10 cellular contexts compared by ENCODE assay signal in the genomic region with DNA sequence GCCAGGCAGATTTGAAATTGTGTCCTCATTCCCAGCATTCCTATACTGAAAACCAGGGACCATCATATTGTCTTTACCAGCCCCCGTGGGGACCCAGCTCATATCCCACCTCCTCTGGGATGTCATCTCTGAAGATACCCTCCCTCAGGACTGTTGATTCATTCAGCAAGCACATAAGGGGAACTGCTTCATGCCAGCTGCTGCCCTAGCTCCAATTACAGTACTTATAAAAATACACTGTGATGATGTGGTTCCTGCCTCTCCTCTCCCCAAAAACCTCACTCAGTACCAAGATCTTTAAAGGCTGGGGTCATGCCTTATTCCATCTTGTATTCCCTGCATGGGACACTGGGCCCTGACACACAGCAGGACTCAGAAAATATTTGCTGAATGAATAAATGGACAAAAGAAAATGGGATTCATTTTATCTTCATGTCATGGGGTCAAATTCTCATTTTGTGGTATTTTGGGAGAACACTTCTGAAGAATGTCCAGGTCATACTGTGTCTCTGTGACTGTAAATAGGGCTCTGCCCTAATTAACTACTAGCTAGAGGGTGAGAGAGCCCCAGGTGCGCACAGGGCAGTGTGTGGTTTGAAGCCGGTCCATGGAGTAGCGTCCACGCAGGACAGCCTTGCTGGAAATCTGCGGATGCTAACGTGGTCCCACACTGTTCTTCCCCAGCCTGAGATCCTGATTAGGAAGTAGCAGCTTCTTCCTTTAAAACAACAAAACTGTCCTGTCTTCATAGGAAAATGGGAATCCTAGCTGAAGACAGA. TPM values are rescaled to one million over a fixed set of nuclear protein-coding genes. Genes with fewer than 3 reads are reported as not detected.
A peak's percentile ranks its signal among the peaks of the same experiment; 100 is the strongest.
DNase-seq lines count a peak whose midpoint lies in the region; ATAC-seq and TF ChIP-seq lines count a peak whose summit lies in the region.
"Had no signal": no experiment of that assay in that cellular context is flagged by ENCODE, and none has a peak within 500 bp of the region (broad histone marks: within the 10 kb centered on the region; RNA-seq: fewer than 3 reads in every experiment).

No MANE protein-coding gene starts in this region.

- intact Hi-C loops in dorsolateral prefrontal cortex (cut with DNase I): no loop called here

- DNase-seq in activated T-cell treated with anti-CD3 and anti-CD28 coated beads, Interleukin-2, amount 50 U/mL, for 72 hours: no peak
- DNase-seq in activated T-cell treated with anti-CD3 and anti-CD28 coated beads for 4 hours: no peak
- peak; percentile 21 for DNase-seq in NCI-H69 (lab: John Stamatoyannopoulos, UW)
- DNase-seq in fibroblast of gingiva (ENCODE audit: low read depth): peak; percentile 13
- no peak for DNase-seq in NCI-H345 (lab: John Stamatoyannopoulos, UW)
- DNase-seq in dorsolateral prefrontal cortex: no peak
- DNase-seq in NCI-H2227 (lab: John Stamatoyannopoulos, UW; ENCODE audit: unreplicated experiment): no peak
- DNase-seq: activated T-cell treated with anti-CD3 and anti-CD28 coated beads, Interleukin-2, amount 50 U/mL, for 48 hours; NCI-H226 had no signal

- no peak for TF ChIP-seq CTCF in dorsolateral prefrontal cortex (IDR thresholded peaks at IDR 0.05 in 54 of 56, conservative IDR thresholded peaks at IDR 0.05 in 2 of 56; ENCODE audit: low read depth in 1 of 56, partially characterized antibody in 56 of 56)

- H3K27me3 ChIP-seq in skeletal muscle satellite cell (ENCODE audit: control insufficient read depth, insufficient read depth, low read length) (no peaks in the 10 kb centered on the region), dorsolateral prefrontal cortex (no peaks in the 10 kb centered on the region)

- peaks cover 61% of the 10 kb centered on the region for H3K4me1 Mint-ChIP-seq in activated T-cell treated with anti-CD3 and anti-CD28 coated beads, Interleukin-2, amount 50 U/mL, for 72 hours (ENCODE audit: low read depth)

- peaks cover 43% of the 10 kb centered on the region for H3K4me1 ChIP-seq in skeletal muscle satellite cell (ENCODE audit: control insufficient read depth, insufficient read depth, low read length)

- peak overlapping the region; percentile 87 for H3K27ac Mint-ChIP-seq in activated T-cell treated with anti-CD3 and anti-CD28 coated beads, Interleukin-2, amount 50 U/mL, for 72 hours

- no peaks in the 10 kb centered on the region for H3K9me3 ChIP-seq in skeletal muscle satellite cell (replicated peaks; ENCODE audit: low read length)

- peak overlapping the region; percentile 10 for H3K4me2 ChIP-seq in skeletal muscle satellite cell (ENCODE audit: low read length)

- ATAC-seq in activated T-cell treated with anti-CD3 and anti-CD28 coated beads, Interleukin-2, amount 50 U/mL, for 72 hours (replicated peaks in 1 of 2): no peak

- H3K9ac ChIP-seq in skeletal muscle satellite cell (ENCODE audit: low read depth, low read length): peak overlapping the region; percentile 3

- peaks cover 2 to 18% of the 10 kb centered on the region in 2 donors for H3K36me3 Mint-ChIP-seq in activated T-cell treated with anti-CD3 and anti-CD28 coated beads, Interleukin-2, amount 50 U/mL, for 72 hours (ENCODE audit: insufficient read depth in 2 of 2)

- H3K4me3 Mint-ChIP-seq in activated T-cell treated with anti-CD3 and anti-CD28 coated beads, Interleukin-2, amount 50 U/mL, for 72 hours: peak overlapping the region in 1 of 2 donors; percentile 32

- H3K9me3 Mint-ChIP-seq in activated T-cell treated with anti-CD3 and anti-CD28 coated beads, Interleukin-2, amount 50 U/mL, for 72 hours: no peaks in the 10 kb centered on the region

- H3K27me3 Mint-ChIP-seq in activated T-cell treated with anti-CD3 and anti-CD28 coated beads, Interleukin-2, amount 50 U/mL, for 72 hours (ENCODE audit: low read depth): no peaks in the 10 kb centered on the region

- H3K27ac ChIP-seq in dorsolateral prefrontal cortex: peak overlapping the region in 2 of 59 donors; percentile 17 to 52

- H3K36me3 ChIP-seq in skeletal muscle satellite cell (ENCODE audit: insufficient read depth, low read length): peaks cover 72% of the 10 kb centered on the region

- peak overlapping the region; percentile 7 for H3K4me3 ChIP-seq in skeletal muscle satellite cell (ENCODE audit: low read length)
- H3K4me3 ChIP-seq in dorsolateral prefrontal cortex: no peak overlapping the region

RNA-seq across cellular contexts. Expression of a gene that starts 7.2 kb away (rescaled TPM):
- 10 to 100 TPM; 64.9 to 88.0 TPM for total RNA-seq in activated T-cell treated with anti-CD3 and anti-CD28 coated beads, Interleukin-2, amount 50 U/mL, for 72 hours
- 192 and 243 TPM in 2 replicates for total RNA-seq in skeletal muscle satellite cell (2012; rRNA removed)
- 10 to 100 TPM; 28.2 to 58.5 (median 38.6) TPM for total RNA-seq in dorsolateral prefrontal cortex

RNA-seq across cellular contexts. Expression of a gene that starts 29.0 kb away (rescaled TPM):
- 10 to 100 TPM; 12.9 to 17.9 TPM for total RNA-seq in activated T-cell treated with anti-CD3 and anti-CD28 coated beads, Interleukin-2, amount 50 U/mL, for 72 hours
- total RNA-seq in skeletal muscle satellite cell (2012; rRNA removed): 13.4 and 17.3 TPM in 2 replicates
- 10 to 100 TPM; 29.3 to 64.4 (median 44.3) TPM for total RNA-seq in dorsolateral prefrontal cortex

Comparison
In these comparisons a context has a peak if more than half of its experiments do, and no peak if none do; other contexts are left out.
1. DNase-seq: peak in NCI-H69 (single experiment) and fibroblast of gingiva (single experiment); none in activated T-cell treated with anti-CD3 and anti-CD28 coated beads, Interleukin-2, amount 50 U/mL, for 72 hours (0 of 2), activated T-cell treated with anti-CD3 and anti-CD28 coated beads for 4 hours (single experiment), NCI-H345 (single experiment), dorsolateral prefrontal cortex (0 of 10) and NCI-H2227 (single experiment).